In the genomic region with DNA sequence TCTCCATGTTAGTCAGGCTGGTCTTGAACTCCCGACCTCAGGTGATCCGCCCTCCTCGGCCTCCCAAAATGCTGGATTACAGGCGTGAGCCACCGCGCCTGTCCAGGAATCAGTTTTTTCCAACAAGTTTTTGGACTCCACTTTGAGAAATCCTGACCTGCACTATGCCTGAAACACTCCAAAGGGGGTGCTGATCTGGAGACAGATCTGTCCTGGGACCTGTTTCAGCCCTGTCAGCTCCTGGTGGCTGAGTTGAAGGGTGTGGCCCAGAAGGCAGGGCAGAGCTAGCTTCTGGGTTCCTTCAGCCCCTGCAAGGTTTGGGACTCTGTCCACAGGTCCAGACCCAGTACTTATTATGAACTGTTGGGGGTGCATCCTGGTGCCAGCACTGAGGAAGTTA, we compare ENCODE assay signal across 1 cellular context.
TF ChIP-seq lines count a peak whose summit lies in the region.

No MANE protein-coding gene starts in this region.

TF ChIP-seq in K562, 482 proteins besides CTCF, POLR2A, EP300 and RAD21:
- TF ChIP-seq SRF (CRISPR knock-in tag; IDR thresholded peaks at IDR 0.05) (no peak), ZNF280A (IDR thresholded peaks at IDR 0.05; ENCODE audit: low read depth, partially characterized antibody) (no peak), CTBP1 (IDR thresholded peaks at IDR 0.05; ENCODE audit: borderline replicate concordance) (no peak), MYC (IDR thresholded peaks at IDR 0.05; ENCODE audit: low read depth, low read length) (no peak), MYC (CRISPR knock-in tag; IDR thresholded peaks at IDR 0.05; ENCODE audit: borderline replicate concordance, low read depth) (no peak), FOXJ2 (tag; IDR thresholded peaks at IDR 0.05) (no peak), ZBTB8A (IDR thresholded peaks at IDR 0.05; ENCODE audit: partially characterized antibody) (no peak)
TF ChIP-seq in K562: peak in this region for 0.
